Comparison of ENCODE assay signal across 15 cellular contexts in the genomic region with DNA sequence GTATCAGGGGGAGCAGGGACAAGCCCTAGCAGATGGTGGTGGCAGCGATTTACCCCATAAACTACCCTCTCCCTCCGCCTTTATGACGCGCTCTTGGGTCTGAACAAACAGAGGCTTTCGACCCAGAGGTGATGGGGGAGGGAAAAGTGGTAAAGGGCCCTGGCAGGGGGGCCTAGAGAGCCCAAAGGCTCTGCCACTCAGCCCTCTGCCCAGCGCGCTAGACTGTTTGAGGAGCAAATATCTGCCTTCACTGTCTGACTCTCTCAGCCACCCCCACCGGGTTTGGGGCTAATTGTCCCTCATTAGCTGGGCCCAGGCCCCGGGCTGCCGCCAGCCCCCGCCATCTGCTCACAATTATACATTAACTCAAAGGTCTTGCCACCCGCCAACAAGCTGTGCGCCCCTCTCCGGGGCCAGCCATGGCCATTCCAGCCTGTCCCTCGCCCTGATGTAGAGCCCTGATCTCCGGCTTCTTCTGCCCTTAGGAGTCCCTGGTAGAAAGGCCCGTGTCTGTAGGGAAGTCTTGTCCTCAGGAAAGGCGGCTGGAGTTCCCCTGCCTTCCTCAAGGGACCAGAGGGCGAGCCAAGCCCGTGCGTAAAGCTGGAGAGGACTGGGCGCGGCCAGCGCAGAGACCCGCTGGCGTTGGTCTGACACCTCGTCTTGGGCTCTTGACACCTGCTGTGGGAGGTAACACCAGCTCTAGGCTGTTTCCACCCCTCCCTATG. TPM values are rescaled to one million over a fixed set of nuclear protein-coding genes. Genes with fewer than 3 reads are reported as not detected.
A peak's percentile ranks its signal among the peaks of the same experiment; 100 is the strongest.
DNase-seq lines count a peak whose midpoint lies in the region; ATAC-seq, FAIRE-seq and TF ChIP-seq lines count a peak whose summit lies in the region.
"Had no signal": no experiment of that assay in that cellular context is flagged by ENCODE, and none has a peak within 500 bp of the region (broad histone marks: within the 10 kb centered on the region; RNA-seq: fewer than 3 reads in every experiment).

No MANE protein-coding gene starts in this region.

- no peak overlapping the region for H3K4me3 ChIP-seq in SK-N-SH (ENCODE audit: low read depth in 2 of 2, low read length in 1 of 2)
- H3K4me3 ChIP-seq in HepG2 (replicated peaks in 1 of 3; ENCODE audit: insufficient read depth in 1 of 3, low read depth in 2 of 3, low read length in 3 of 3): no peak overlapping the region
- H3K4me3 ChIP-seq in brain microvascular endothelial cell (ENCODE audit: low read depth, low read length): no peak overlapping the region
- H3K4me3 ChIP-seq: right lobe of liver, tibial nerve had no signal

- no peak overlapping the region; the same call in 1 of the 2 replicates for H3K4me2 ChIP-seq in SK-N-SH
- H3K4me2 ChIP-seq in HepG2 (ENCODE audit: low read depth, low read length): no peak overlapping the region
- H3K4me2 ChIP-seq: KMS-11 had no signal

- no peak for TF ChIP-seq RAD21 in SK-N-SH (IDR thresholded peaks at IDR 0.05; ENCODE audit: low read length)
- TF ChIP-seq RAD21 in HepG2 (CRISPR knock-in tag; IDR thresholded peaks at IDR 0.05): no peak

- H3K27ac ChIP-seq in SK-N-SH (ENCODE audit: low read depth in 2 of 2, low read length in 1 of 2): no peak overlapping the region
- H3K27ac ChIP-seq in HepG2 (ENCODE audit: extremely low read length, insufficient read depth, low read length): no peak overlapping the region
- H3K27ac ChIP-seq in brain microvascular endothelial cell: no peak overlapping the region
- H3K27ac ChIP-seq: KMS-11, right lobe of liver, tibial nerve had no signal

- H3K79me2 ChIP-seq in SK-N-SH (ENCODE audit: insufficient read depth) (no peaks in the 10 kb centered on the region), HepG2 (ENCODE audit: insufficient read depth, low read length) (no peaks in the 10 kb centered on the region)

- H3K4me1 ChIP-seq in ES-I3 (ENCODE audit: insufficient read depth, low read length): 0 out of 2 replicates have a peak, but pooled peaks cover 6% of the 10 kb centered on the region
- H3K4me1 ChIP-seq in SK-N-SH (ENCODE audit: control insufficient read depth in 1 of 2, insufficient read depth in 2 of 2, low read depth in 1 of 2, low read length in 1 of 2): no peaks in the 10 kb centered on the region; a peak in 1 of 4 replicates
- no peaks in the 10 kb centered on the region for H3K4me1 ChIP-seq in HepG2 (ENCODE audit: insufficient read depth, low read length)
- H3K4me1 ChIP-seq: right lobe of liver had no signal

- FAIRE-seq in HepG2 (lab: Jason Lieb, UNC): no peak
- FAIRE-seq: H54 had no signal

- no peaks in the 10 kb centered on the region for H3K36me3 ChIP-seq in ES-I3 (ENCODE audit: insufficient read depth, low read length)
- H3K36me3 ChIP-seq in SK-N-SH (replicated peaks in 1 of 2; ENCODE audit: control insufficient read depth in 1 of 2, insufficient read depth in 2 of 2, low read length in 1 of 2): no peaks in the 10 kb centered on the region
- H3K36me3 ChIP-seq in HepG2 (replicated peaks in 1 of 2; ENCODE audit: control insufficient read depth in 1 of 2, insufficient read depth in 2 of 2, low read length in 2 of 2): no peaks in the 10 kb centered on the region
- H3K36me3 ChIP-seq in brain microvascular endothelial cell (replicated peaks): no peaks in the 10 kb centered on the region
- H3K36me3 ChIP-seq: right lobe of liver, tibial nerve had no signal

- H4K20me1 ChIP-seq in SK-N-SH (ENCODE audit: insufficient read depth): no peaks in the 10 kb centered on the region
- H4K20me1 ChIP-seq in HepG2 (ENCODE audit: insufficient read depth, low read length): 0 out of 2 replicates have a peak, but pooled peaks cover 1% of the 10 kb centered on the region

- H3K9me2 ChIP-seq in SK-N-SH: no peaks in the 10 kb centered on the region

- intact Hi-C loops in HepG2 (cut with micrococcal nuclease; ENCODE audit: unreplicated experiment): no loop called here

- H3K9ac ChIP-seq in ES-I3 (ENCODE audit: low read depth, low read length) (peak overlapping the region; percentile 80), SK-N-SH (no peak overlapping the region), HepG2 (ENCODE audit: insufficient read depth, low read depth, low read length) (no peak overlapping the region)
- H3K9ac ChIP-seq: KMS-11 had no signal

- TF ChIP-seq EP300 in SK-N-SH (IDR thresholded peaks at IDR 0.05; ENCODE audit: borderline replicate concordance in 1 of 2, low read depth in 1 of 2, low read length in 1 of 2) (no peak), HepG2 (IDR thresholded peaks at IDR 0.05; ENCODE audit: low read depth in 2 of 2, low read length in 2 of 2) (no peak), HepG2 (CRISPR knock-in tag; IDR thresholded peaks at IDR 0.05; ENCODE audit: borderline replicate concordance) (no peak)

- CTCF ChIA-PET in SK-N-SH (lab: Yijun Ruan, JAX) (interaction anchor here (1.0 to 1.3 kb wide), 3 partner anchors 9 to 31 kb away, joined by 3 to 7 read pairs (median 5); a partner anchor contains a TSS), HepG2 (lab: Yijun Ruan, JAX; ENCODE audit: low intra/inter-chr PET ratio, low total read pairs) (no interaction called here)

- no TSS peak for BruUV-seq in HepG2 (replicated peaks; lab: Mats Ljungman, UMichigan)

- DNase-seq in SK-N-SH (peak; percentile 41), HepG2 (ENCODE audit: low spot score) (no peak), brain microvascular endothelial cell (no peak)
- DNase-seq: activated CD8-positive, alpha-beta memory T cell treated with anti-CD3 and anti-CD28 coated beads, Interleukin-2, amount 50 U/mL, for 4 hours; NCI-H446 treated with DMSO at 0.1 percent for 48 hours; right lobe of liver; SHP77 treated with DMSO at 0.1 percent for 48 hours had no signal

- TF ChIP-seq POLR2A in HepG2 (IDR thresholded peaks at IDR 0.05; ENCODE audit: insufficient read depth in 1 of 2, low read depth in 2 of 2, low read length in 2 of 2): no peak

- H3F3A ChIP-seq in SK-N-SH (replicated peaks; ENCODE audit: insufficient read depth): no peaks in the 10 kb centered on the region

- POLR2A ChIA-PET in SK-N-SH (lab: Yijun Ruan, JAX): no interaction called here
- POLR2A ChIA-PET in HepG2 (lab: Yijun Ruan, JAX): no interaction called here

- H2AFZ ChIP-seq in SK-N-SH (ENCODE audit: low read depth) (no peak overlapping the region), HepG2 (ENCODE audit: low read length) (no peak overlapping the region)

- H3K9me3 ChIP-seq in ES-I3 (ENCODE audit: control insufficient read depth, insufficient read depth, low read length) (no peaks in the 10 kb centered on the region), SK-N-SH (0 out of 2 replicates have a peak, but pooled peaks cover 3% of the 10 kb centered on the region), HepG2 (ENCODE audit: low read length) (no peaks in the 10 kb centered on the region)
- H3K9me3 ChIP-seq: right lobe of liver, tibial nerve had no signal

- 2% methylated on average over 19 of the region's 27 CpGs for WGBS in SK-N-SH (ENCODE audit: low lambda C conversion rate)
- WGBS in HepG2 (ENCODE audit: low lambda C conversion rate): 4% methylated on average over 12 of the region's 27 CpGs

- peaks cover 73% of the 10 kb centered on the region for H3K27me3 ChIP-seq in SK-N-SH (ENCODE audit: insufficient read depth)
- H3K27me3 ChIP-seq in HepG2 (ENCODE audit: control insufficient read depth in 1 of 2, insufficient read depth in 2 of 2, low read length in 2 of 2): peaks cover 0 to 35% of the 10 kb centered on the region in 2 experiments; a peak in 4 of 5 replicates
- H3K27me3 ChIP-seq in brain microvascular endothelial cell (replicated peaks): peaks cover 63% of the 10 kb centered on the region
- H3K27me3 ChIP-seq: right lobe of liver had no signal

- ATAC-seq in HepG2: no peak
- no peak for ATAC-seq in GM18858 (IDR thresholded peaks at IDR 0.05; ENCODE audit: unreplicated experiment)
- no peak for ATAC-seq in HG03039 (IDR thresholded peaks at IDR 0.05; ENCODE audit: unreplicated experiment)

- in situ Hi-C loops in HepG2 (cut with HindIII; ENCODE audit: extremely low pct_ligation_motif_present, low pct_unique_long_range_greater_than_20kb): no loop called here
- in situ Hi-C loops in brain microvascular endothelial cell (cut with HindIII; ENCODE audit: low pct_ligation_motif_present, low sequenced_read_pairs): no loop called here

- no peak for TF ChIP-seq CTCF in SK-N-SH (IDR thresholded peaks at IDR 0.05)
- no peak for TF ChIP-seq CTCF in HepG2 (CRISPR knock-in tag; IDR thresholded peaks at IDR 0.05)
- no peak for TF ChIP-seq CTCF in brain microvascular endothelial cell (IDR thresholded peaks at IDR 0.05; ENCODE audit: low read depth, low read length, missing control alignments)

RNA-seq across cellular contexts. Expression of a gene that starts 1.9 kb away (rescaled TPM):
- not detected in 2 replicates for polyA plus RNA-seq in SK-N-SH (2012; rRNA removed)
- polyA plus RNA-seq in SK-N-SH (2012; cell fraction: cytosol; rRNA removed): not detected in 2 replicates
- polyA plus RNA-seq in SK-N-SH (2012; cell fraction: nucleus; rRNA removed): not detected in 2 replicates
- not detected in 2 replicates for total RNA-seq in HepG2 (2016; rRNA removed; fragmentation: Illumina TruSeq; extraction: Trizol)
- not detected in 2 replicates for total RNA-seq in HepG2 (2016; cell fraction: cytosol; rRNA removed; fragmentation: Illumina TruSeq; extraction: Trizol; ENCODE audit: low read depth)
- total RNA-seq in HepG2 (2016; cell fraction: insoluble cytoplasmic fraction; rRNA removed; fragmentation: Illumina TruSeq; extraction: Trizol): not detected in 2 replicates
- not detected in 2 replicates for total RNA-seq in HepG2 (2016; cell fraction: membrane; rRNA removed; fragmentation: Illumina TruSeq; extraction: Trizol)
- total RNA-seq in HepG2 (2016; cell fraction: nucleus; rRNA removed; fragmentation: Illumina TruSeq; extraction: Trizol): not detected in 2 replicates
- polyA plus RNA-seq in HepG2 (2011; rRNA removed): not detected in 2 replicates
- not detected in 2 replicates for polyA plus RNA-seq in HepG2 (2011; cell fraction: cytosol; rRNA removed)
- not detected in 2 replicates for polyA plus RNA-seq in HepG2 (2011; cell fraction: nucleus; rRNA removed)
- not detected in 2 replicates for polyA plus RNA-seq in HepG2 (2012)
- not detected in 2 replicates for polyA plus RNA-seq in HepG2 (2016; cell fraction: cytosol; fragmentation: Illumina TruSeq; extraction: Trizol; ENCODE audit: low read depth)
- not detected in 2 replicates for polyA plus RNA-seq in HepG2 (2016; cell fraction: insoluble cytoplasmic fraction; fragmentation: Illumina TruSeq; extraction: Trizol; ENCODE audit: low read depth)
- not detected in 2 replicates for polyA plus RNA-seq in HepG2 (2016; cell fraction: membrane; fragmentation: Illumina TruSeq; extraction: Trizol; ENCODE audit: low read depth)
- not detected in 2 replicates for polyA plus RNA-seq in HepG2 (2016; cell fraction: nucleus; fragmentation: Illumina TruSeq; extraction: Trizol; ENCODE audit: insufficient read depth, low read depth)
- polyA minus RNA-seq in HepG2 (2011; rRNA and poly(A)+ RNA removed; ENCODE audit: low replicate concordance): not detected in 2 replicates
- not detected in 2 replicates for polyA minus RNA-seq in HepG2 (2011; cell fraction: cytosol; rRNA and poly(A)+ RNA removed)
- not detected in 2 replicates for polyA minus RNA-seq in HepG2 (2011; cell fraction: nucleus; rRNA and poly(A)+ RNA removed)
- total RNA-seq: CD4-positive, CD25-positive, alpha-beta regulatory T cell; mucosa of gallbladder; right lobe of liver; tibial nerve had no signal
- polyA plus RNA-seq: CD4-positive, CD25-positive, alpha-beta regulatory T cell had no signal

RNA-seq across cellular contexts. Expression of a gene that starts 26.3 kb away (rescaled TPM):
- 2.4 and 2.5 TPM in 2 replicates for polyA plus RNA-seq in SK-N-SH (2012; rRNA removed)
- 3.2 and 4.1 TPM in 2 replicates for polyA plus RNA-seq in SK-N-SH (2012; cell fraction: cytosol; rRNA removed)
- 2.0 and 2.1 TPM in 2 replicates for polyA plus RNA-seq in SK-N-SH (2012; cell fraction: nucleus; rRNA removed)
- total RNA-seq in HepG2 (2016; rRNA removed; fragmentation: Illumina TruSeq; extraction: Trizol): 0.24 TPM in 1 of 2 replicates, not detected in the other
- total RNA-seq in HepG2 (2016; cell fraction: cytosol; rRNA removed; fragmentation: Illumina TruSeq; extraction: Trizol; ENCODE audit: low read depth): 3.3 and 3.5 TPM in 2 replicates
- 0.37 TPM in 1 of 2 replicates, not detected in the other for total RNA-seq in HepG2 (2016; cell fraction: insoluble cytoplasmic fraction; rRNA removed; fragmentation: Illumina TruSeq; extraction: Trizol)
- not detected in 2 replicates for total RNA-seq in HepG2 (2016; cell fraction: membrane; rRNA removed; fragmentation: Illumina TruSeq; extraction: Trizol)
- 0.97 and 1.4 TPM in 2 replicates for total RNA-seq in HepG2 (2016; cell fraction: nucleus; rRNA removed; fragmentation: Illumina TruSeq; extraction: Trizol)
- polyA plus RNA-seq in HepG2 (2011; rRNA removed): 0.17 and 0.24 TPM in 2 replicates
- 0.28 and 0.44 TPM in 2 replicates for polyA plus RNA-seq in HepG2 (2011; cell fraction: cytosol; rRNA removed)
- 0.29 and 0.54 TPM in 2 replicates for polyA plus RNA-seq in HepG2 (2011; cell fraction: nucleus; rRNA removed)
- polyA plus RNA-seq in HepG2 (2012): not detected in 2 replicates
- polyA plus RNA-seq in HepG2 (2016; cell fraction: cytosol; fragmentation: Illumina TruSeq; extraction: Trizol; ENCODE audit: low read depth): not detected in 2 replicates
- polyA plus RNA-seq in HepG2 (2016; cell fraction: insoluble cytoplasmic fraction; fragmentation: Illumina TruSeq; extraction: Trizol; ENCODE audit: low read depth): not detected in 2 replicates
- polyA plus RNA-seq in HepG2 (2016; cell fraction: membrane; fragmentation: Illumina TruSeq; extraction: Trizol; ENCODE audit: low read depth): not detected in 2 replicates
- polyA plus RNA-seq in HepG2 (2016; cell fraction: nucleus; fragmentation: Illumina TruSeq; extraction: Trizol; ENCODE audit: insufficient read depth, low read depth): not detected in 2 replicates
- polyA minus RNA-seq in HepG2 (2011; rRNA and poly(A)+ RNA removed; ENCODE audit: low replicate concordance): 1.0 and 1.8 TPM in 2 replicates
- not detected in 2 replicates for polyA minus RNA-seq in HepG2 (2011; cell fraction: cytosol; rRNA and poly(A)+ RNA removed)
- 1.9 and 2.7 TPM in 2 replicates for polyA minus RNA-seq in HepG2 (2011; cell fraction: nucleus; rRNA and poly(A)+ RNA removed)
- total RNA-seq: mucosa of gallbladder had no signal

RNA-seq across cellular contexts. Expression of a gene that starts 31.6 kb away (rescaled TPM):
- polyA plus RNA-seq in SK-N-SH (2012; rRNA removed) (466 and 562 TPM in 2 replicates), HepG2 (2011; rRNA removed) (135 and 140 TPM in 2 replicates)
- 342 and 432 TPM in 2 replicates for polyA plus RNA-seq in SK-N-SH (2012; cell fraction: cytosol; rRNA removed)
- polyA plus RNA-seq in SK-N-SH (2012; cell fraction: nucleus; rRNA removed): 291 and 294 TPM in 2 replicates
- 91.4 and 109 TPM in 2 replicates for total RNA-seq in HepG2 (2016; rRNA removed; fragmentation: Illumina TruSeq; extraction: Trizol)
- 58.0 and 67.8 TPM in 2 replicates for total RNA-seq in HepG2 (2016; cell fraction: cytosol; rRNA removed; fragmentation: Illumina TruSeq; extraction: Trizol; ENCODE audit: low read depth)
- 93.2 and 123 TPM in 2 replicates for total RNA-seq in HepG2 (2016; cell fraction: insoluble cytoplasmic fraction; rRNA removed; fragmentation: Illumina TruSeq; extraction: Trizol)
- 81.4 and 93.0 TPM in 2 replicates for total RNA-seq in HepG2 (2016; cell fraction: membrane; rRNA removed; fragmentation: Illumina TruSeq; extraction: Trizol)
- 56.8 and 68.2 TPM in 2 replicates for total RNA-seq in HepG2 (2016; cell fraction: nucleus; rRNA removed; fragmentation: Illumina TruSeq; extraction: Trizol)
- 137 and 195 TPM in 2 replicates for polyA plus RNA-seq in HepG2 (2011; cell fraction: cytosol; rRNA removed)
- 91.2 and 100 TPM in 2 replicates for polyA plus RNA-seq in HepG2 (2011; cell fraction: nucleus; rRNA removed)
- 62.4 and 85.6 TPM in 2 replicates for polyA plus RNA-seq in HepG2 (2012)
- polyA plus RNA-seq in HepG2 (2016; cell fraction: cytosol; fragmentation: Illumina TruSeq; extraction: Trizol; ENCODE audit: low read depth): 87.4 and 101 TPM in 2 replicates
- 119 and 134 TPM in 2 replicates for polyA plus RNA-seq in HepG2 (2016; cell fraction: insoluble cytoplasmic fraction; fragmentation: Illumina TruSeq; extraction: Trizol; ENCODE audit: low read depth)
- polyA plus RNA-seq in HepG2 (2016; cell fraction: membrane; fragmentation: Illumina TruSeq; extraction: Trizol; ENCODE audit: low read depth): 90.2 and 107 TPM in 2 replicates
- polyA plus RNA-seq in HepG2 (2016; cell fraction: nucleus; fragmentation: Illumina TruSeq; extraction: Trizol; ENCODE audit: insufficient read depth, low read depth): 144 and 151 TPM in 2 replicates
- polyA minus RNA-seq in HepG2 (2011; rRNA and poly(A)+ RNA removed; ENCODE audit: low replicate concordance): 60.5 and 88.3 TPM in 2 replicates
- polyA minus RNA-seq in HepG2 (2011; cell fraction: cytosol; rRNA and poly(A)+ RNA removed): 29.7 and 35.1 TPM in 2 replicates
- polyA minus RNA-seq in HepG2 (2011; cell fraction: nucleus; rRNA and poly(A)+ RNA removed): 20.3 and 21.4 TPM in 2 replicates

RNA-seq across cellular contexts. Expression of a gene that starts 32.2 kb away (rescaled TPM):
- polyA plus RNA-seq in SK-N-SH (2012; rRNA removed) (165 and 168 TPM in 2 replicates), HepG2 (2011; rRNA removed) (110 and 126 TPM in 2 replicates)
- 112 and 138 TPM in 2 replicates for polyA plus RNA-seq in SK-N-SH (2012; cell fraction: cytosol; rRNA removed)
- 126 and 165 TPM in 2 replicates for polyA plus RNA-seq in SK-N-SH (2012; cell fraction: nucleus; rRNA removed)
- 170 and 182 TPM in 2 replicates for total RNA-seq in HepG2 (2016; rRNA removed; fragmentation: Illumina TruSeq; extraction: Trizol)
- total RNA-seq in HepG2 (2016; cell fraction: cytosol; rRNA removed; fragmentation: Illumina TruSeq; extraction: Trizol; ENCODE audit: low read depth): 34.5 and 40.2 TPM in 2 replicates
- total RNA-seq in HepG2 (2016; cell fraction: insoluble cytoplasmic fraction; rRNA removed; fragmentation: Illumina TruSeq; extraction: Trizol): 155 and 182 TPM in 2 replicates
- 84.3 and 94.4 TPM in 2 replicates for total RNA-seq in HepG2 (2016; cell fraction: membrane; rRNA removed; fragmentation: Illumina TruSeq; extraction: Trizol)
- total RNA-seq in HepG2 (2016; cell fraction: nucleus; rRNA removed; fragmentation: Illumina TruSeq; extraction: Trizol): 172 and 175 TPM in 2 replicates
- 131 and 133 TPM in 2 replicates for polyA plus RNA-seq in HepG2 (2011; cell fraction: cytosol; rRNA removed)
- 69.2 and 72.7 TPM in 2 replicates for polyA plus RNA-seq in HepG2 (2011; cell fraction: nucleus; rRNA removed)
- polyA plus RNA-seq in HepG2 (2012): 165 and 216 TPM in 2 replicates
- 22.2 and 26.2 TPM in 2 replicates for polyA plus RNA-seq in HepG2 (2016; cell fraction: cytosol; fragmentation: Illumina TruSeq; extraction: Trizol; ENCODE audit: low read depth)
- 124 and 140 TPM in 2 replicates for polyA plus RNA-seq in HepG2 (2016; cell fraction: insoluble cytoplasmic fraction; fragmentation: Illumina TruSeq; extraction: Trizol; ENCODE audit: low read depth)
- polyA plus RNA-seq in HepG2 (2016; cell fraction: membrane; fragmentation: Illumina TruSeq; extraction: Trizol; ENCODE audit: low read depth): 49.9 and 61.8 TPM in 2 replicates
- polyA plus RNA-seq in HepG2 (2016; cell fraction: nucleus; fragmentation: Illumina TruSeq; extraction: Trizol; ENCODE audit: insufficient read depth, low read depth): 108 TPM in 2 replicates
- 268 and 294 TPM in 2 replicates for polyA minus RNA-seq in HepG2 (2011; rRNA and poly(A)+ RNA removed; ENCODE audit: low replicate concordance)
- 168 and 188 TPM in 2 replicates for polyA minus RNA-seq in HepG2 (2011; cell fraction: cytosol; rRNA and poly(A)+ RNA removed)
- 266 and 305 TPM in 2 replicates for polyA minus RNA-seq in HepG2 (2011; cell fraction: nucleus; rRNA and poly(A)+ RNA removed)

RNA-seq across cellular contexts. Expression of a gene that starts 34.4 kb away (rescaled TPM):
- 8.4 and 10.3 TPM in 2 replicates for polyA plus RNA-seq in SK-N-SH (2012; rRNA removed)
- polyA plus RNA-seq in SK-N-SH (2012; cell fraction: cytosol; rRNA removed): 8.2 and 9.4 TPM in 2 replicates
- polyA plus RNA-seq in SK-N-SH (2012; cell fraction: nucleus; rRNA removed): 6.7 and 8.0 TPM in 2 replicates
- 15.3 and 17.4 TPM in 2 replicates for total RNA-seq in HepG2 (2016; rRNA removed; fragmentation: Illumina TruSeq; extraction: Trizol)
- 1.1 and 1.3 TPM in 2 replicates for total RNA-seq in HepG2 (2016; cell fraction: cytosol; rRNA removed; fragmentation: Illumina TruSeq; extraction: Trizol; ENCODE audit: low read depth)
- 15.1 and 16.2 TPM in 2 replicates for total RNA-seq in HepG2 (2016; cell fraction: insoluble cytoplasmic fraction; rRNA removed; fragmentation: Illumina TruSeq; extraction: Trizol)
- 5.5 and 6.0 TPM in 2 replicates for total RNA-seq in HepG2 (2016; cell fraction: membrane; rRNA removed; fragmentation: Illumina TruSeq; extraction: Trizol)
- 11.1 and 12.7 TPM in 2 replicates for total RNA-seq in HepG2 (2016; cell fraction: nucleus; rRNA removed; fragmentation: Illumina TruSeq; extraction: Trizol)
- polyA plus RNA-seq in HepG2 (2011; rRNA removed): 2.5 and 3.7 TPM in 2 replicates
- polyA plus RNA-seq in HepG2 (2011; cell fraction: cytosol; rRNA removed): 2.9 and 3.6 TPM in 2 replicates
- polyA plus RNA-seq in HepG2 (2011; cell fraction: nucleus; rRNA removed): 3.9 and 4.0 TPM in 2 replicates
- polyA plus RNA-seq in HepG2 (2012): 6.1 and 8.3 TPM in 2 replicates
- 0.40 and 0.53 TPM in 2 replicates for polyA plus RNA-seq in HepG2 (2016; cell fraction: cytosol; fragmentation: Illumina TruSeq; extraction: Trizol; ENCODE audit: low read depth)
- polyA plus RNA-seq in HepG2 (2016; cell fraction: insoluble cytoplasmic fraction; fragmentation: Illumina TruSeq; extraction: Trizol; ENCODE audit: low read depth): 9.9 TPM in 2 replicates
- 2.0 TPM in 2 replicates for polyA plus RNA-seq in HepG2 (2016; cell fraction: membrane; fragmentation: Illumina TruSeq; extraction: Trizol; ENCODE audit: low read depth)
- 7.0 and 7.4 TPM in 2 replicates for polyA plus RNA-seq in HepG2 (2016; cell fraction: nucleus; fragmentation: Illumina TruSeq; extraction: Trizol; ENCODE audit: insufficient read depth, low read depth)
- polyA minus RNA-seq in HepG2 (2011; rRNA and poly(A)+ RNA removed; ENCODE audit: low replicate concordance): 9.4 and 12.7 TPM in 2 replicates
- polyA minus RNA-seq in HepG2 (2011; cell fraction: cytosol; rRNA and poly(A)+ RNA removed): 4.7 and 7.7 TPM in 2 replicates
- 12.1 and 12.8 TPM in 2 replicates for polyA minus RNA-seq in HepG2 (2011; cell fraction: nucleus; rRNA and poly(A)+ RNA removed)
